ENCODE assay signal across 1 cellular context in genomic region chr10:119860866-119861601, GRCh38.
TF ChIP-seq lines count a peak whose summit lies in the region.

No MANE protein-coding gene starts in this region.

TF ChIP-seq in GM23338, 12 proteins besides CTCF, POLR2A, EP300 and RAD21:
- TF ChIP-seq ZNF462 (CRISPR knock-in tag; IDR thresholded peaks at IDR 0.05): no peak
- TF ChIP-seq EZH2phosphoT487 (IDR thresholded peaks at IDR 0.05; ENCODE audit: unreplicated experiment): no peak
- no peak for TF ChIP-seq EZH2 (IDR thresholded peaks at IDR 0.05; ENCODE audit: low read depth, unreplicated experiment)
- TF ChIP-seq NANOG (IDR thresholded peaks at IDR 0.05; ENCODE audit: borderline replicate concordance): no peak
- TF ChIP-seq ETS1 (IDR thresholded peaks at IDR 0.05): no peak
- no peak for TF ChIP-seq CREB1 (CRISPR knock-in tag; IDR thresholded peaks at IDR 0.05; ENCODE audit: low read depth)
- no peak for TF ChIP-seq ZNF114 (CRISPR knock-in tag; IDR thresholded peaks at IDR 0.05)
- no peak for TF ChIP-seq POLR2AphosphoS5 (IDR thresholded peaks at IDR 0.05; ENCODE audit: low read depth)
- no peak for TF ChIP-seq JUNB (IDR thresholded peaks at IDR 0.05; ENCODE audit: unreplicated experiment)
- no peak for TF ChIP-seq REST (IDR thresholded peaks at IDR 0.05; ENCODE audit: unreplicated experiment)
- no peak for TF ChIP-seq STAT1 (IDR thresholded peaks at IDR 0.05; ENCODE audit: unreplicated experiment)
- no peak for TF ChIP-seq ZNF331 (CRISPR knock-in tag; IDR thresholded peaks at IDR 0.05; ENCODE audit: low read depth)
